ENCODE assay signal across 6 cellular contexts in the genomic region with DNA sequence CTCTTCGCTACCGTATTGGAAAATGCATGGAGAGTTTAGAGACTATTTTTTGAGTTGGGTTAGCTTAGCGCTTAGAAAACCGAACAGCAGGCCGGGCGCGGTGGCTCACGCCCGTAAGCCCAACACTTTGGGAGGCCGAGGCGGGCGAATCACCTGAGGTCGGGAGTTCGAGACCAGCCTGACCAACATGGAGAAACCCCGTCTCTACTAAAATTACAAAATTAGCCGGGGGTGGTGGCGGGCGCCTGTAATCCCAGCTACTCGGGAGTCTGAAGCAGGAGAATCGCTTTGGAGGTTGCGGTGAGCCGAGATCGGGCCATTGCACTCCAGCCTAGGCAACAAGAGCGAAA. TPM values are rescaled to one million over a fixed set of nuclear protein-coding genes. Genes with fewer than 3 reads are reported as not detected.
DNase-seq lines count a peak whose midpoint lies in the region; ATAC-seq and TF ChIP-seq lines count a peak whose summit lies in the region.
"Not testable (repeated sequence)": the region's sequence is repeated elsewhere in the genome, so short reads cannot be mapped to it uniquely, and the experiment has no call there.

No MANE protein-coding gene starts in this region.

- not testable (repeated sequence) for ATAC-seq in CD8-positive, alpha-beta T cell; stimulated activated naive B cell treated with anti-CD40 and anti-IgM and Interleukin-4, amounts not matched to agents 10 μg/mL and 1 μg/mL and 100 μg/mL, for 72 hours (replicated peaks)
- peak; percentile 16; the same call in 1 of the 2 replicates for ATAC-seq in Panc1

- TF ChIP-seq POLR2A in adrenal gland (IDR thresholded peaks at IDR 0.05), result not testable (repeated sequence)

- not testable (repeated sequence) for BruUV-seq in Panc1 (replicated peaks; lab: Mats Ljungman, UMichigan)

- H3K36me3 Mint-ChIP-seq in CD8-positive, alpha-beta T cell, result peaks cover 20% of the 10 kb centered on the region
- H3K36me3 Mint-ChIP-seq in stimulated activated naive B cell treated with anti-CD40 and anti-IgM and Interleukin-4, amounts not matched to agents 10 μg/mL and 1 μg/mL and 100 μg/mL, for 72 hours, result peaks cover 0 to 16% of the 10 kb centered on the region in 2 donors

- H3K9me3 Mint-ChIP-seq in CD8-positive, alpha-beta T cell; stimulated activated naive B cell treated with anti-CD40 and anti-IgM and Interleukin-4, amounts not matched to agents 10 μg/mL and 1 μg/mL and 100 μg/mL, for 72 hours: not testable (repeated sequence)

- in situ Hi-C loops in Panc1 (cut with HindIII; ENCODE audit: low pct_unique_long_range_greater_than_20kb, low sequenced_read_pairs), result not testable (repeated sequence)

- not testable (repeated sequence) for H3K27me3 Mint-ChIP-seq in CD8-positive, alpha-beta T cell (ENCODE audit: low read depth); stimulated activated naive B cell treated with anti-CD40 and anti-IgM and Interleukin-4, amounts not matched to agents 10 μg/mL and 1 μg/mL and 100 μg/mL, for 72 hours

- peak overlapping the region; percentile 84 for H3K4me3 ChIP-seq in CD8-positive, alpha-beta T cell (ENCODE audit: low read depth, low read length)
- H3K4me3 ChIP-seq in Panc1 (ENCODE audit: low read depth in 2 of 2, low read length in 2 of 2), result peak overlapping the region; percentile 83 to 93
- peak overlapping the region in 3 of 4 donors; percentile 9 to 85 (median 79) for H3K4me3 ChIP-seq in adrenal gland
- H3K4me3 ChIP-seq in fibroblast of the aortic adventitia (ENCODE audit: low read depth, low read length), result peak overlapping the region; percentile 86
- H3K4me3 ChIP-seq in mucosa of rectum (ENCODE audit: low read length in 2 of 2), result peak overlapping the region; percentile 90 to 93

- H3K4me3 Mint-ChIP-seq in CD8-positive, alpha-beta T cell, result peak overlapping the region; percentile 83
- H3K4me3 Mint-ChIP-seq in stimulated activated naive B cell treated with anti-CD40 and anti-IgM and Interleukin-4, amounts not matched to agents 10 μg/mL and 1 μg/mL and 100 μg/mL, for 72 hours, result peak overlapping the region; percentile 93 to 94

- not testable (repeated sequence) for H3K36me3 ChIP-seq in CD8-positive, alpha-beta T cell (ENCODE audit: insufficient read depth, low read length); Panc1 (ENCODE audit: control insufficient read depth, insufficient read depth, low read length); mucosa of rectum (ENCODE audit: control insufficient read depth in 2 of 2, insufficient read depth in 2 of 2, low read length in 2 of 2)
- peaks cover 0 to 12% of the 10 kb centered on the region in 2 donors for H3K36me3 ChIP-seq in adrenal gland (replicated peaks in 1 of 2)

- WGBS in adrenal gland, 4 donors, result 16 to 18% (median 17%) methylated on average over 22 to 24 of the region's 24 CpGs

- TF ChIP-seq CTCF in CD8-positive, alpha-beta T cell (IDR thresholded peaks at IDR 0.05); Panc1 (IDR thresholded peaks at IDR 0.05); adrenal gland (IDR thresholded peaks at IDR 0.05); fibroblast of the aortic adventitia (IDR thresholded peaks at IDR 0.05; ENCODE audit: insufficient read depth, low read length): not testable (repeated sequence)

- peak overlapping the region; percentile 89 for H3K27ac Mint-ChIP-seq in CD8-positive, alpha-beta T cell
- peak overlapping the region; percentile 97 for H3K27ac Mint-ChIP-seq in stimulated activated naive B cell treated with anti-CD40 and anti-IgM and Interleukin-4, amounts not matched to agents 10 μg/mL and 1 μg/mL and 100 μg/mL, for 72 hours

- DNase-seq in CD8-positive, alpha-beta T cell; Panc1 (ENCODE audit: low read depth, low spot score); adrenal gland; fibroblast of the aortic adventitia (ENCODE audit: low read depth); stimulated activated naive B cell treated with anti-CD40 and anti-IgM and Interleukin-4, amounts not matched to agents 10 μg/mL and 1 μg/mL and 100 μg/mL, for 72 hours: not testable (repeated sequence)

- CTCF ChIA-PET in CD8-positive, alpha-beta T cell (lab: Charles Lee), result interaction anchor here (0.6 to 2.8 kb wide), 9 partner anchors 16 to 470 kb away, joined by 3 to 7 read pairs (median 4); partner anchors contain the start of gene SLX4
- CTCF ChIA-PET in Panc1 (lab: Charles Lee), result not testable (repeated sequence)

- intact Hi-C loops in CD8-positive, alpha-beta T cell (cut with DNase I, micrococcal nuclease), result loop anchor here (1.0 to 5.0 kb wide), 11 partner anchors 8 to 1191 kb away; partner anchors contain the start of genes HCFC1R1 (in 1 of the 2), NLRC3 (in 1 of the 2), NUDT16L1 (in 1 of the 2) and THOC6 (in 1 of the 2)
- intact Hi-C loops in Panc1 (cut with micrococcal nuclease; ENCODE audit: unreplicated experiment); adrenal gland (cut with DNase I): not testable (repeated sequence)

- H3K27ac ChIP-seq in CD8-positive, alpha-beta T cell (ENCODE audit: low read depth, low read length), result peak overlapping the region; percentile 84
- H3K27ac ChIP-seq in Panc1 (ENCODE audit: low read length), result peak overlapping the region; percentile 84
- H3K27ac ChIP-seq in adrenal gland, result peak overlapping the region in 4 of 5 donors; percentile 42 to 81 (median 72)
- peak overlapping the region; percentile 55 to 67 for H3K27ac ChIP-seq in mucosa of rectum (ENCODE audit: low read depth in 2 of 2, low read length in 2 of 2)

- peaks cover 56% of the 10 kb centered on the region for H3K4me1 Mint-ChIP-seq in CD8-positive, alpha-beta T cell (ENCODE audit: low read depth)
- peaks cover 18 to 40% of the 10 kb centered on the region in 2 donors for H3K4me1 Mint-ChIP-seq in stimulated activated naive B cell treated with anti-CD40 and anti-IgM and Interleukin-4, amounts not matched to agents 10 μg/mL and 1 μg/mL and 100 μg/mL, for 72 hours

- POLR2A ChIA-PET in CD8-positive, alpha-beta T cell (lab: Charles Lee), result interaction anchor here (1.1 to 1.6 kb wide), 2 partner anchors 9 to 44 kb away, joined by 3 to 8 read pairs; no protein-coding TSS in a partner anchor
- POLR2A ChIA-PET in Panc1 (lab: Charles Lee), result not testable (repeated sequence)

- not testable (repeated sequence) for H3K9me3 ChIP-seq in CD8-positive, alpha-beta T cell (ENCODE audit: low read length); Panc1 (ENCODE audit: control insufficient read depth, insufficient read depth, low read depth, low read length); adrenal gland (replicated peaks in 1 of 3); mucosa of rectum (ENCODE audit: control insufficient read depth in 2 of 2, low read length in 2 of 2)

- H3K9ac ChIP-seq in mucosa of rectum (ENCODE audit: low read depth in 1 of 2, low read length in 2 of 2), result peak overlapping the region; percentile 76 to 83

- H3K4me1 ChIP-seq in CD8-positive, alpha-beta T cell (ENCODE audit: insufficient read depth, low read length), result peaks cover 49% of the 10 kb centered on the region
- H3K4me1 ChIP-seq in Panc1 (ENCODE audit: control insufficient read depth, insufficient read depth, low read length); mucosa of rectum (ENCODE audit: control insufficient read depth in 2 of 2, insufficient read depth in 2 of 2, low read length in 2 of 2): not testable (repeated sequence)
- peaks cover 15 to 19% of the 10 kb centered on the region in 2 donors for H3K4me1 ChIP-seq in adrenal gland (replicated peaks in 1 of 2)

- H3K27me3 ChIP-seq in CD8-positive, alpha-beta T cell (ENCODE audit: insufficient read depth, low read length); Panc1 (ENCODE audit: control insufficient read depth, insufficient read depth, low read length); adrenal gland; mucosa of rectum (ENCODE audit: control insufficient read depth in 2 of 2, insufficient read depth in 2 of 2, low read length in 2 of 2): not testable (repeated sequence)

RNA-seq across cellular contexts. Expression of gene CLUAP1, which starts 0.6 kb away (rescaled TPM):
- total RNA-seq in CD8-positive, alpha-beta T cell, result 1 to 10 TPM; 5.6 to 6.0 TPM
- total RNA-seq in Panc1 (2021; ENCODE audit: unreplicated experiment) (14.5 TPM), adrenal gland (10 to 100 TPM; 16.9 to 43.1 (median 20.4) TPM), fibroblast of the aortic adventitia (ENCODE audit: low replicate concordance) (20.9 and 105 TPM in 2 replicates)
- 18.5 TPM for polyA plus RNA-seq in Panc1 (2012; ENCODE audit: insufficient read length)
- 10 to 100 TPM in 1 of 3 donors, 1 to 10 TPM in 2; 6.9 to 42.8 (median 9.2) TPM for polyA plus RNA-seq in adrenal gland

RNA-seq across cellular contexts. Expression of gene C16orf90, which starts 6.1 kb away (rescaled TPM):
- not detected for total RNA-seq in CD8-positive, alpha-beta T cell
- total RNA-seq in Panc1 (2021; ENCODE audit: unreplicated experiment), result not detected
- polyA plus RNA-seq in Panc1 (2012; ENCODE audit: insufficient read length), result not detected
- total RNA-seq in adrenal gland, result not detected
- not detected for polyA plus RNA-seq in adrenal gland
- not detected in 2 replicates for total RNA-seq in fibroblast of the aortic adventitia (ENCODE audit: low replicate concordance)

RNA-seq across cellular contexts. Expression of gene NAA60, which starts 57.9 kb away (rescaled TPM):
- total RNA-seq in CD8-positive, alpha-beta T cell, result 10 to 100 TPM; 45.4 to 48.0 TPM
- total RNA-seq in Panc1 (2021; ENCODE audit: unreplicated experiment) (56.0 TPM), adrenal gland (10 to 100 TPM; 42.0 to 66.0 (median 51.5) TPM), fibroblast of the aortic adventitia (ENCODE audit: low replicate concordance) (13.0 and 16.6 TPM in 2 replicates)
- polyA plus RNA-seq in Panc1 (2012; ENCODE audit: insufficient read length), result 60.0 TPM
- 10 to 100 TPM; 67.5 to 96.3 (median 86.3) TPM for polyA plus RNA-seq in adrenal gland

RNA-seq across cellular contexts. Expression of gene ZNF597, which starts 58.1 kb away (rescaled TPM):
- 1 to 10 TPM; 4.5 to 4.6 TPM for total RNA-seq in CD8-positive, alpha-beta T cell
- total RNA-seq in Panc1 (2021; ENCODE audit: unreplicated experiment) (2.7 TPM), adrenal gland (1 to 10 TPM; 1.8 to 3.7 (median 2.8) TPM), fibroblast of the aortic adventitia (ENCODE audit: low replicate concordance) (2.5 and 2.8 TPM in 2 replicates)
- 1.2 TPM for polyA plus RNA-seq in Panc1 (2012; ENCODE audit: insufficient read length)
- 1 to 10 TPM; 1.2 to 2.9 (median 1.3) TPM for polyA plus RNA-seq in adrenal gland
